24 cellular contexts compared by ENCODE assay signal in the genomic region with DNA sequence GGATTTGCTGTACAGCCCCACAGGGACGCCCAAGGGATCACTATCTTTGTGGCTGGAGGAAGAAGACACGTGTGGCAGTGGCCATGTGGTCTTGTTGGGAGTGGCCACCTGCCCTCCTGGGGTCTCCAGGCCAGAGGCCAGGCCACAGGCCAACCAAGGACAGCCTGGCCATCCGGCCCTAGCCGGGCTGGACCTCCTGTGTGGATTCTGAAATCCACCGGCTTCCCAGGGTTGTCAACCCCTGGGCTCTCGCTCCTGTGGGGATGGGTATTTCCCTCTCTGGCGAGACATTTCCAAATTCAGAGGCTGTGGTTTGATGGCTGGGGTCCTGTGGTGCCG. TPM values are rescaled to one million over a fixed set of nuclear protein-coding genes. Genes with fewer than 3 reads are reported as not detected.
DNase-seq lines count a peak whose midpoint lies in the region; ATAC-seq and TF ChIP-seq lines count a peak whose summit lies in the region.
"Had no signal": no experiment of that assay in that cellular context is flagged by ENCODE, and none has a peak within 500 bp of the region (broad histone marks: within the 10 kb centered on the region; RNA-seq: fewer than 3 reads in every experiment).

No MANE protein-coding gene starts in this region.

- peaks cover 26% of the 10 kb centered on the region for H3K27me3 Mint-ChIP-seq in activated naive CD4-positive, alpha-beta T cell treated with anti-CD3 and anti-CD28 coated beads, Interleukin-2, amount 10 ng/mL, durations not matched to agents 7 days and 5 days

- no peaks in the 10 kb centered on the region for H3K4me1 Mint-ChIP-seq in activated naive CD4-positive, alpha-beta T cell treated with anti-CD3 and anti-CD28 coated beads, Interleukin-2, amount 10 ng/mL, durations not matched to agents 7 days and 5 days

- no peak overlapping the region for H3K27ac Mint-ChIP-seq in activated naive CD4-positive, alpha-beta T cell treated with anti-CD3 and anti-CD28 coated beads, Interleukin-2, amount 10 ng/mL, durations not matched to agents 7 days and 5 days
- H3K27ac Mint-ChIP-seq in activated naive CD4-positive, alpha-beta T cell treated with anti-CD3 and anti-CD28 coated beads, Interleukin-2, amount 50 U/mL, for 72 hours = no peak overlapping the region
- H3K27ac Mint-ChIP-seq: CD4-positive, alpha-beta memory T cell had no signal

- no peaks in the 10 kb centered on the region for H3K36me3 ChIP-seq in BLaER1 treated with 17β-estradiol and CSF1 and Interleukin-3, amounts not matched to agents 10 nM and 100 nM
- H3K36me3 ChIP-seq in spleen = no peaks in the 10 kb centered on the region
- H3K36me3 ChIP-seq: MG63 had no signal

- WGBS in spleen, 5 donors = 72 to 82% (median 77%) methylated on average over 7 to 8 of the region's 8 CpGs

- peaks cover 0 to 39% (median 13%) of the 10 kb centered on the region in 11 experiments; a peak in 12 of 22 replicates for H4K20me1 ChIP-seq in BLaER1 treated with 17β-estradiol and CSF1 and Interleukin-3, amounts not matched to agents 10 nM and 100 nM

- no peaks in the 10 kb centered on the region for H3K9me3 Mint-ChIP-seq in activated naive CD4-positive, alpha-beta T cell treated with anti-CD3 and anti-CD28 coated beads, Interleukin-2, amount 10 ng/mL, durations not matched to agents 7 days and 5 days
- H3K9me3 Mint-ChIP-seq in activated naive CD4-positive, alpha-beta T cell treated with anti-CD3 and anti-CD28 coated beads, Interleukin-2, amount 50 U/mL, for 72 hours = no peaks in the 10 kb centered on the region

- CTCF ChIA-PET in activated naive CD4-positive, alpha-beta T cell treated with anti-CD3 and anti-CD28 coated beads, Interleukin-2, amount 10 ng/mL, durations not matched to agents 7 days and 5 days (lab: Charles Lee) = no interaction called here

- intact Hi-C loops in dorsolateral prefrontal cortex (cut with DNase I) = no loop called here
- intact Hi-C loops in spleen (cut with DNase I; ENCODE audit: low total_unique reads) = no loop called here

- H3K4me1 ChIP-seq in BLaER1 treated with 17β-estradiol and CSF1 and Interleukin-3, amounts not matched to agents 10 nM and 100 nM = peaks cover 21 to 46% (median 43%) of the 10 kb centered on the region in 10 experiments
- H3K4me1 ChIP-seq in spleen = no peaks in the 10 kb centered on the region

- TF ChIP-seq CTCF in dorsolateral prefrontal cortex (IDR thresholded peaks at IDR 0.05 in 54 of 56, conservative IDR thresholded peaks at IDR 0.05 in 2 of 56; ENCODE audit: low read depth in 1 of 56, partially characterized antibody in 56 of 56) (no peak), spleen (IDR thresholded peaks at IDR 0.05 in 8 of 11, conservative IDR thresholded peaks at IDR 0.05 in 3 of 11) (no peak)

- H3K9me3 ChIP-seq in BLaER1 treated with 17β-estradiol and CSF1 and Interleukin-3, amounts not matched to agents 10 nM and 100 nM (replicated peaks in 1 of 11) = peaks cover 6 to 19% (median 16%) of the 10 kb centered on the region in 11 experiments; a peak in 18 of 22 replicates
- peaks cover 0 to 6% (median 0%) of the 10 kb centered on the region in 8 donors for H3K9me3 ChIP-seq in spleen
- H3K9me3 ChIP-seq: MG63 had no signal

- peak; percentile 14 for DNase-seq in activated naive CD4-positive, alpha-beta T cell treated with anti-CD3 and anti-CD28 coated beads, Interleukin-2, amount 10 ng/mL, durations not matched to agents 7 days and 5 days
- no peak for DNase-seq in activated naive CD4-positive, alpha-beta T cell treated with anti-CD3 and anti-CD28 coated beads, Interleukin-2, amount 50 U/mL, for 72 hours (ENCODE audit: low spot score in 2 of 2)
- DNase-seq in dorsolateral prefrontal cortex (peak in 3 of 10 donors; percentile 4 to 42 (median 24)), spleen (peak; percentile 58), HuH-7 (ENCODE audit: low spot score) (no peak)
- no peak for DNase-seq in activated CD8-positive, alpha-beta memory T cell treated with anti-CD3 and anti-CD28 coated beads, Interleukin-2, amount 50 U/mL, for 48 hours
- DNase-seq in activated effector memory CD4-positive, alpha-beta T cell treated with Interleukin-2 at 50 U/mL for 16 hours = no peak
- DNase-seq: 8988T; ACHN; CD4-positive, alpha-beta memory T cell; COR-L47; DMS53; IMR-90; KG1; MG63; NCI-H1694; NCI-H2029 treated with DMSO at 0.1 percent for 48 hours; NCI-H446 treated with DMSO at 0.1 percent for 48 hours; NCI-H526; NCI-H82; PC-9; RPMI8226; SHP77 treated with DMSO at 0.1 percent for 48 hours had no signal

- H3K4me2 ChIP-seq in BLaER1 treated with 17β-estradiol and CSF1 and Interleukin-3, amounts not matched to agents 10 nM and 100 nM = peak overlapping the region in 10 of 11 experiments; percentile 27 to 90 (median 85); a peak in 19 of 22 replicates
- H3K4me2 ChIP-seq: PC-9 had no signal

- no peak overlapping the region for H3K9ac ChIP-seq in BLaER1 treated with 17β-estradiol and CSF1 and Interleukin-3, amounts not matched to agents 10 nM and 100 nM

- H3K4me3 Mint-ChIP-seq in activated naive CD4-positive, alpha-beta T cell treated with anti-CD3 and anti-CD28 coated beads, Interleukin-2, amount 10 ng/mL, durations not matched to agents 7 days and 5 days = no peak overlapping the region
- H3K4me3 Mint-ChIP-seq: CD4-positive, alpha-beta memory T cell had no signal

- ATAC-seq in activated naive CD4-positive, alpha-beta T cell treated with anti-CD3 and anti-CD28 coated beads, Interleukin-2, amount 50 U/mL, for 72 hours = no peak

- H3K36me3 Mint-ChIP-seq in activated naive CD4-positive, alpha-beta T cell treated with anti-CD3 and anti-CD28 coated beads, Interleukin-2, amount 10 ng/mL, durations not matched to agents 7 days and 5 days = no peaks in the 10 kb centered on the region
- H3K36me3 Mint-ChIP-seq in activated naive CD4-positive, alpha-beta T cell treated with anti-CD3 and anti-CD28 coated beads, Interleukin-2, amount 50 U/mL, for 72 hours = peaks cover 0 to 4% of the 10 kb centered on the region in 2 donors
- H3K36me3 Mint-ChIP-seq: CD4-positive, alpha-beta memory T cell had no signal

- no peak overlapping the region for H3K27ac ChIP-seq in BLaER1 treated with 17β-estradiol and CSF1 and Interleukin-3, amounts not matched to agents 10 nM and 100 nM
- H3K27ac ChIP-seq in dorsolateral prefrontal cortex (peak overlapping the region in 39 of 59 donors; percentile 19 to 83 (median 57)), spleen (no peak overlapping the region)
- H3K27ac ChIP-seq: PC-9 had no signal

- no peak for TF ChIP-seq POLR2A in spleen (IDR thresholded peaks at IDR 0.05)

- no peak overlapping the region; a peak in 1 of 20 replicates for H3K4me3 ChIP-seq in BLaER1 treated with 17β-estradiol and CSF1 and Interleukin-3, amounts not matched to agents 10 nM and 100 nM
- H3K4me3 ChIP-seq in dorsolateral prefrontal cortex (peak overlapping the region in 3 of 59 donors; percentile 3 to 21 (median 6)), spleen (no peak overlapping the region)
- H3K4me3 ChIP-seq: MG63, PC-9 had no signal

- H3K27me3 ChIP-seq in BLaER1 treated with 17β-estradiol and CSF1 and Interleukin-3, amounts not matched to agents 10 nM and 100 nM = peaks cover 31 to 74% (median 53%) of the 10 kb centered on the region in 11 experiments
- peaks cover 0 to 31% (median 0%) of the 10 kb centered on the region in 45 donors for H3K27me3 ChIP-seq in dorsolateral prefrontal cortex
- H3K27me3 ChIP-seq in spleen (replicated peaks in 1 of 7) = peaks cover 0 to 80% (median 22%) of the 10 kb centered on the region in 7 donors

RNA-seq across cellular contexts. Expression of a gene that starts 31.5 kb away (rescaled TPM):
- under 1 TPM in 1 of 2 donors, not detected in 1; 0.45 TPM for total RNA-seq in activated naive CD4-positive, alpha-beta T cell treated with anti-CD3 and anti-CD28 coated beads, Interleukin-2, amount 50 U/mL, for 72 hours
- total RNA-seq in dorsolateral prefrontal cortex (10 to 100 TPM in 114 of 120 experiments, 1 to 10 TPM in 6; 7.4 to 31.9 (median 17.0) TPM), spleen (1 to 10 TPM in 1 of 7 donors, under 1 TPM in 5, not detected in 1; 0.09 to 1.1 (median 0.45) TPM)
- under 1 TPM in 2 of 3 donors, not detected in 1; 0.03 to 0.08 TPM for polyA plus RNA-seq in spleen
- total RNA-seq: CD4-positive, alpha-beta memory T cell; PC-9 had no signal
- polyA plus RNA-seq: CD4-positive, alpha-beta memory T cell had no signal

Comparison
In these comparisons a context has a peak if more than half of its experiments do, and no peak if none do; other contexts are left out.
1. DNase-seq: peak in activated naive CD4-positive, alpha-beta T cell treated with anti-CD3 and anti-CD28 coated beads, Interleukin-2, amount 10 ng/mL, durations not matched to agents 7 days and 5 days (single experiment) and spleen (single experiment); none in activated naive CD4-positive, alpha-beta T cell treated with anti-CD3 and anti-CD28 coated beads, Interleukin-2, amount 50 U/mL, for 72 hours (0 of 2), HuH-7 (single experiment), activated CD8-positive, alpha-beta memory T cell treated with anti-CD3 and anti-CD28 coated beads, Interleukin-2, amount 50 U/mL, for 48 hours (single experiment) and activated effector memory CD4-positive, alpha-beta T cell treated with Interleukin-2 at 50 U/mL for 16 hours (single experiment).
2. H3K27ac ChIP-seq: peak in dorsolateral prefrontal cortex (39 of 59); none in BLaER1 treated with 17β-estradiol and CSF1 and Interleukin-3, amounts not matched to agents 10 nM and 100 nM (0 of 11) and spleen (0 of 8).